Comparison of ENCODE assay signal across 18 cellular contexts in the genomic region with DNA sequence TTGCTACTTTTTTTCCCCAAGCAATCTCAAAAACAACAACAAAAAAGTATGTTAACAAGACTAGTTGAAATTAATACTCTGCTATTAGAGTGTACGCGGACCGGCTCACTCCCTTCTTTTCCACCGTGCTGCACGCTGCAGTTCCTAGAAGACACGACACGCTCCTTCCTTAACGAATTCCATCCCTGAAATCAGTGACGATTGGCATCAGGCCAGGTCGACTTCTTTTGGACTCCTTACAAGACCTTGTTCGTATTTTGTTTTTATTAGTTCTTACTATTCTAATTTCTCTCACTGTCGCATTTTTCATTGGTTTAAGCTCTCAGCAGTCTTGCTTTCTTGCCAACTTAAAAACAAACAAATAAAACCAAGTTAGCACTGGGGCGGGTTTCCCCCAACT.
"Had no signal": no experiment of that assay in that cellular context is flagged by ENCODE, and none has a peak within 500 bp of the region (broad histone marks: within the 10 kb centered on the region; RNA-seq: fewer than 3 reads in every experiment).

No MANE protein-coding gene starts in this region.

- H3K27ac ChIP-seq: foreskin keratinocyte, left lung, spleen had no signal

- H3K36me3 ChIP-seq: left lung, spleen had no signal

- H3K9me3 Mint-ChIP-seq: activated T-cell treated with anti-CD3 and anti-CD28 coated beads, Interleukin-2, amount 50 U/mL, for 24 hours; activated T-helper 2 cell treated with anti-CD3 and anti-CD28 coated beads, Interferon-gamma antibody, Interleukin-2, Interleukin-4, amounts not matched to agents 10 μg/mL and 5 μg/mL and 100 μg/mL, durations not matched to agents 14 hours and 24 hours and 36 hours; mesothelial cell of epicardium; WTC11 had no signal

- H3K27ac Mint-ChIP-seq: activated T-cell treated with anti-CD3 and anti-CD28 coated beads, Interleukin-2, amount 50 U/mL, for 24 hours; activated T-helper 2 cell treated with anti-CD3 and anti-CD28 coated beads, Interferon-gamma antibody, Interleukin-2, Interleukin-4, amounts not matched to agents 10 μg/mL and 5 μg/mL and 100 μg/mL, durations not matched to agents 14 hours and 24 hours and 36 hours; mesothelial cell of epicardium; natural killer cell; progenitor cell of endocrine pancreas; WTC11 had no signal

- H3K9me3 ChIP-seq: left lung, spleen had no signal

- H3K4me3 Mint-ChIP-seq: activated T-cell treated with anti-CD3 and anti-CD28 coated beads, Interleukin-2, amount 50 U/mL, for 24 hours; mesothelial cell of epicardium; natural killer cell; WTC11 had no signal

- H3K4me1 Mint-ChIP-seq: natural killer cell had no signal

- H3K4me3 ChIP-seq: left lung, spleen had no signal

- H3K36me3 Mint-ChIP-seq: mesothelial cell of epicardium, natural killer cell, WTC11 had no signal

- H3K4me1 ChIP-seq: foreskin keratinocyte, left lung, spleen had no signal

- H3K27me3 ChIP-seq: foreskin keratinocyte, left lung, spleen had no signal

- DNase-seq: activated CD8-positive, alpha-beta memory T cell treated with anti-CD3 and anti-CD28 coated beads for 24 hours; activated CD8-positive, alpha-beta memory T cell treated with anti-CD3 and anti-CD28 coated beads, Interleukin-2, amount 50 U/mL, for 4 hours; activated naive CD4-positive, alpha-beta T cell treated with Interleukin-2 at 50 U/mL for 16 hours; activated T-cell treated with anti-CD3 and anti-CD28 coated beads, Interleukin-2, amount 50 U/mL, for 24 hours; cerebellar nuclear complex; cortex of kidney; foreskin keratinocyte; left lung; natural killer cell; retina; spleen; stimulated activated CD4-positive, alpha-beta T cell treated with anti-CD3 and anti-CD28 coated beads, Interleukin-4, amount 100 ng/mL, for 1 hour; stimulated activated naive CD4-positive, alpha-beta T cell treated with Interleukin-2 at 50 U/mL for 16 hours; T1000 had no signal

- ATAC-seq: foreskin keratinocyte, left lung, natural killer cell, WTC11 had no signal

- H3K27me3 Mint-ChIP-seq: activated T-cell treated with anti-CD3 and anti-CD28 coated beads, Interleukin-2, amount 50 U/mL, for 24 hours had no signal
